1 cellular context compared by ENCODE assay signal in the genomic region with DNA sequence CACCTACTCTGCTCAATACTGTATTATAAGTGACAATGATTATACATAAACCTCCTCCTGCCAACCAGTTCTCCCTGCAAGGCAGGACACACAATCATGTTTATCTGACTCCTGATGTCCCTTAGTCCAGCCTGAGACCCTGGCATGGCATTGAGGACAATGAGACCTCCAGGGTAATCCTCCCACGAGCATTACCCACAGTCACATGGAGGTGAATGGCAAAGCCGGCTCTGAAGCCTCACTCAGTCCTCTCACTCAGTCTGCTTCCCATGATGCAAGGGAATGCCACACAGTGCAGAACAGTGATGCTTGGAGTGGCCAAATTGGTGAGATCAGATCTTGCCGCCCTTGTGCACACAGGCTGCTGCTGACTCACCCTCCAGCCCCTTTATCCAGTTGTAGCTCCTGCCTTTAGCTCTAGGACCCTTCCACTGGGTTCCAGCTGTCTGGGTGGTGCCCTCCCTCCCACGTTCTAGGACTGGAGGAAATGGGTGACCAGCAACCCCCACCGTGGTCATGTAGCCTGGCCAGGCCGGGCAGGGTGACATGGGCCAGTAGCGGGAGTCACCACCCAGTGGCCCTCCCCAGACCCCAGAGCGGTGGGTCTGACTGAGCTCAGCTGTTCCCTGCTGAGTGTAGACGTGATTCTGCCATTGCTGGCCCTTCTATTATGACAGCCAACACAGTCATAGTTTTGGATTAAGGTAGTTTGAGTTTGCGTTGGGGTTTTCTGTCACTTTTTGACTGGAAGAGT.
TF ChIP-seq lines count a peak whose summit lies in the region.

No MANE protein-coding gene starts in this region.

TF ChIP-seq in HepG2, 621 proteins besides CTCF, POLR2A, EP300 and RAD21 (continued from another document):
- TF ChIP-seq, protein P1, sequence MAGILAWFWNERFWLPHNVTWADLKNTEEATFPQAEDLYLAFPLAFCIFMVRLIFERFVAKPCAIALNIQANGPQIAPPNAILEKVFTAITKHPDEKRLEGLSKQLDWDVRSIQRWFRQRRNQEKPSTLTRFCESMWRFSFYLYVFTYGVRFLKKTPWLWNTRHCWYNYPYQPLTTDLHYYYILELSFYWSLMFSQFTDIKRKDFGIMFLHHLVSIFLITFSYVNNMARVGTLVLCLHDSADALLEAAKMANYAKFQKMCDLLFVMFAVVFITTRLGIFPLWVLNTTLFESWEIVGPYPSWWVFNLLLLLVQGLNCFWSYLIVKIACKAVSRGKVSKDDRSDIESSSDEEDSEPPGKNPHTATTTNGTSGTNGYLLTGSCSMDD (CRISPR knock-in tag; IDR thresholded peaks at IDR 0.05) = no peak
- TF ChIP-seq, protein P2, sequence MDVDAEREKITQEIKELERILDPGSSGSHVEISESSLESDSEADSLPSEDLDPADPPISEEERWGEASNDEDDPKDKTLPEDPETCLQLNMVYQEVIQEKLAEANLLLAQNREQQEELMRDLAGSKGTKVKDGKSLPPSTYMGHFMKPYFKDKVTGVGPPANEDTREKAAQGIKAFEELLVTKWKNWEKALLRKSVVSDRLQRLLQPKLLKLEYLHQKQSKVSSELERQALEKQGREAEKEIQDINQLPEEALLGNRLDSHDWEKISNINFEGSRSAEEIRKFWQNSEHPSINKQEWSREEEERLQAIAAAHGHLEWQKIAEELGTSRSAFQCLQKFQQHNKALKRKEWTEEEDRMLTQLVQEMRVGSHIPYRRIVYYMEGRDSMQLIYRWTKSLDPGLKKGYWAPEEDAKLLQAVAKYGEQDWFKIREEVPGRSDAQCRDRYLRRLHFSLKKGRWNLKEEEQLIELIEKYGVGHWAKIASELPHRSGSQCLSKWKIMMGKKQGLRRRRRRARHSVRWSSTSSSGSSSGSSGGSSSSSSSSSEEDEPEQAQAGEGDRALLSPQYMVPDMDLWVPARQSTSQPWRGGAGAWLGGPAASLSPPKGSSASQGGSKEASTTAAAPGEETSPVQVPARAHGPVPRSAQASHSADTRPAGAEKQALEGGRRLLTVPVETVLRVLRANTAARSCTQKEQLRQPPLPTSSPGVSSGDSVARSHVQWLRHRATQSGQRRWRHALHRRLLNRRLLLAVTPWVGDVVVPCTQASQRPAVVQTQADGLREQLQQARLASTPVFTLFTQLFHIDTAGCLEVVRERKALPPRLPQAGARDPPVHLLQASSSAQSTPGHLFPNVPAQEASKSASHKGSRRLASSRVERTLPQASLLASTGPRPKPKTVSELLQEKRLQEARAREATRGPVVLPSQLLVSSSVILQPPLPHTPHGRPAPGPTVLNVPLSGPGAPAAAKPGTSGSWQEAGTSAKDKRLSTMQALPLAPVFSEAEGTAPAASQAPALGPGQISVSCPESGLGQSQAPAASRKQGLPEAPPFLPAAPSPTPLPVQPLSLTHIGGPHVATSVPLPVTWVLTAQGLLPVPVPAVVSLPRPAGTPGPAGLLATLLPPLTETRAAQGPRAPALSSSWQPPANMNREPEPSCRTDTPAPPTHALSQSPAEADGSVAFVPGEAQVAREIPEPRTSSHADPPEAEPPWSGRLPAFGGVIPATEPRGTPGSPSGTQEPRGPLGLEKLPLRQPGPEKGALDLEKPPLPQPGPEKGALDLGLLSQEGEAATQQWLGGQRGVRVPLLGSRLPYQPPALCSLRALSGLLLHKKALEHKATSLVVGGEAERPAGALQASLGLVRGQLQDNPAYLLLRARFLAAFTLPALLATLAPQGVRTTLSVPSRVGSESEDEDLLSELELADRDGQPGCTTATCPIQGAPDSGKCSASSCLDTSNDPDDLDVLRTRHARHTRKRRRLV (CRISPR knock-in tag; IDR thresholded peaks at IDR 0.05) = no peak
- TF ChIP-seq ZNF777 (CRISPR knock-in tag; IDR thresholded peaks at IDR 0.05) (no peak), ZNF607 (CRISPR knock-in tag; IDR thresholded peaks at IDR 0.05; ENCODE audit: borderline replicate concordance) (no peak), MIER3 (CRISPR knock-in tag; IDR thresholded peaks at IDR 0.05; ENCODE audit: borderline replicate concordance) (no peak), ARNT (IDR thresholded peaks at IDR 0.05) (no peak)
- TF ChIP-seq, protein P3, sequence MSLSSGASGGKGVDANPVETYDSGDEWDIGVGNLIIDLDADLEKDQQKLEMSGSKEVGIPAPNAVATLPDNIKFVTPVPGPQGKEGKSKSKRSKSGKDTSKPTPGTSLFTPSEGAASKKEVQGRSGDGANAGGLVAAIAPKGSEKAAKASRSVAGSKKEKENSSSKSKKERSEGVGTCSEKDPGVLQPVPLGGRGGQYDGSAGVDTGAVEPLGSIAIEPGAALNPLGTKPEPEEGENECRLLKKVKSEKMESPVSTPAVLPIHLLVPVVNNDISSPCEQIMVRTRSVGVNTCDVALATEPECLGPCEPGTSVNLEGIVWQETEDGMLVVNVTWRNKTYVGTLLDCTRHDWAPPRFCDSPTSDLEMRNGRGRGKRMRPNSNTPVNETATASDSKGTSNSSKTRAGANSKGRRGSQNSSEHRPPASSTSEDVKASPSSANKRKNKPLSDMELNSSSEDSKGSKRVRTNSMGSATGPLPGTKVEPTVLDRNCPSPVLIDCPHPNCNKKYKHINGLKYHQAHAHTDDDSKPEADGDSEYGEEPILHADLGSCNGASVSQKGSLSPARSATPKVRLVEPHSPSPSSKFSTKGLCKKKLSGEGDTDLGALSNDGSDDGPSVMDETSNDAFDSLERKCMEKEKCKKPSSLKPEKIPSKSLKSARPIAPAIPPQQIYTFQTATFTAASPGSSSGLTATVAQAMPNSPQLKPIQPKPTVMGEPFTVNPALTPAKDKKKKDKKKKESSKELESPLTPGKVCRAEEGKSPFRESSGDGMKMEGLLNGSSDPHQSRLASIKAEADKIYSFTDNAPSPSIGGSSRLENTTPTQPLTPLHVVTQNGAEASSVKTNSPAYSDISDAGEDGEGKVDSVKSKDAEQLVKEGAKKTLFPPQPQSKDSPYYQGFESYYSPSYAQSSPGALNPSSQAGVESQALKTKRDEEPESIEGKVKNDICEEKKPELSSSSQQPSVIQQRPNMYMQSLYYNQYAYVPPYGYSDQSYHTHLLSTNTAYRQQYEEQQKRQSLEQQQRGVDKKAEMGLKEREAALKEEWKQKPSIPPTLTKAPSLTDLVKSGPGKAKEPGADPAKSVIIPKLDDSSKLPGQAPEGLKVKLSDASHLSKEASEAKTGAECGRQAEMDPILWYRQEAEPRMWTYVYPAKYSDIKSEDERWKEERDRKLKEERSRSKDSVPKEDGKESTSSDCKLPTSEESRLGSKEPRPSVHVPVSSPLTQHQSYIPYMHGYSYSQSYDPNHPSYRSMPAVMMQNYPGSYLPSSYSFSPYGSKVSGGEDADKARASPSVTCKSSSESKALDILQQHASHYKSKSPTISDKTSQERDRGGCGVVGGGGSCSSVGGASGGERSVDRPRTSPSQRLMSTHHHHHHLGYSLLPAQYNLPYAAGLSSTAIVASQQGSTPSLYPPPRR (CRISPR knock-in tag; IDR thresholded peaks at IDR 0.05; ENCODE audit: borderline replicate concordance) = no peak
- TF ChIP-seq, protein P4, sequence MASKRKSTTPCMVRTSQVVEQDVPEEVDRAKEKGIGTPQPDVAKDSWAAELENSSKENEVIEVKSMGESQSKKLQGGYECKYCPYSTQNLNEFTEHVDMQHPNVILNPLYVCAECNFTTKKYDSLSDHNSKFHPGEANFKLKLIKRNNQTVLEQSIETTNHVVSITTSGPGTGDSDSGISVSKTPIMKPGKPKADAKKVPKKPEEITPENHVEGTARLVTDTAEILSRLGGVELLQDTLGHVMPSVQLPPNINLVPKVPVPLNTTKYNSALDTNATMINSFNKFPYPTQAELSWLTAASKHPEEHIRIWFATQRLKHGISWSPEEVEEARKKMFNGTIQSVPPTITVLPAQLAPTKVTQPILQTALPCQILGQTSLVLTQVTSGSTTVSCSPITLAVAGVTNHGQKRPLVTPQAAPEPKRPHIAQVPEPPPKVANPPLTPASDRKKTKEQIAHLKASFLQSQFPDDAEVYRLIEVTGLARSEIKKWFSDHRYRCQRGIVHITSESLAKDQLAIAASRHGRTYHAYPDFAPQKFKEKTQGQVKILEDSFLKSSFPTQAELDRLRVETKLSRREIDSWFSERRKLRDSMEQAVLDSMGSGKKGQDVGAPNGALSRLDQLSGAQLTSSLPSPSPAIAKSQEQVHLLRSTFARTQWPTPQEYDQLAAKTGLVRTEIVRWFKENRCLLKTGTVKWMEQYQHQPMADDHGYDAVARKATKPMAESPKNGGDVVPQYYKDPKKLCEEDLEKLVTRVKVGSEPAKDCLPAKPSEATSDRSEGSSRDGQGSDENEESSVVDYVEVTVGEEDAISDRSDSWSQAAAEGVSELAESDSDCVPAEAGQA (IDR thresholded peaks at IDR 0.05; ENCODE audit: low read depth) = no peak
- TF ChIP-seq, protein P4 (CRISPR knock-in tag; IDR thresholded peaks at IDR 0.05; ENCODE audit: borderline replicate concordance) = no peak
